ENCODE assay signal across 8 cellular contexts in the genomic region with DNA sequence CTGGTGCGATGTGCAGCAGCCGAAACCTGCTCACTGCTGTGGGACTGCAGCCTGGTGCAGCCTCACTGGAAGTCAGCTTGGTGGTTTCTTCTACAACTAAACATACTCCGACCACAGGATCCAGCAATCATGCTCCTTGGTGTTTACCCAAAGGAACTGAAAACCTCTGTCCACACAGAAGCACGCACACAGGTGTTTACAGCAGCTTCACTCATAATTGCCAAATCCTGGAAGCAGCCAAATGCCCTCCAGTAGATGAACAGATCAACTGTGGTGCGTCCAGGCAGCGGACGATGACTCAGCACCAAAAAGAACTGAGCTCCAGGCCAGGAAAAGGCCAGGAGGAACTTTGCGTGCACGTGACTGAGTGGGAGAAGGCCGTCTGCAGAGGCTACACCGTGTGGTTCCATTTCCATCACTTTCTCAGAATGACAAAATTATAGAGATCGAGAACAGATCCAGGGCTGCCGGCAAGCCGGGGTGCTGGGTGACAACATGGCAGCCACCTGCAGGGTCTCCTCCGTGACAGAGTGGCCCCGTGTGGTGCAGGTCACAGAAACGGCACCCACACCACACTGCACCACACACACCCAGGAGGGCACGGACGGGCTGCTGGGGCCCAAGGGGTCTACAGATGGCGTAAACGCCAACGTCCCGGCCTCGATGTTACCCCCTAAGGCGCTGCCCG. TPM values are rescaled to one million over a fixed set of nuclear protein-coding genes. Genes with fewer than 3 reads are reported as not detected.
A peak's percentile ranks its signal among the peaks of the same experiment; 100 is the strongest.
DNase-seq lines count a peak whose midpoint lies in the region; ATAC-seq, FAIRE-seq and TF ChIP-seq lines count a peak whose summit lies in the region.

No MANE protein-coding gene starts in this region.

- POLR2A ChIA-PET in endothelial cell of umbilical vein (lab: Charles Lee) (interaction anchor here (0.6 kb wide), 1 partner anchor 18 kb away, joined by 6 read pairs; no protein-coding TSS in a partner anchor), A673 (lab: Charles Lee; ENCODE audit: low non-redundant PET) (no interaction called here)

- H3K9me3 ChIP-seq in endothelial cell of umbilical vein (replicated peaks; ENCODE audit: control insufficient read depth, insufficient read depth, low read length) (no peaks in the 10 kb centered on the region), pancreas (no peaks in the 10 kb centered on the region), A673 (ENCODE audit: low read depth, low read length, poor library complexity, severe bottlenecking) (no peaks in the 10 kb centered on the region)

- CTCF ChIA-PET in endothelial cell of umbilical vein (lab: Charles Lee): interaction anchor here (1.2 to 1.7 kb wide), 3 partner anchors 27 to 59 kb away, joined by 4 to 7 read pairs (median 6); a partner anchor contains a TSS
- CTCF ChIA-PET in A673 (lab: Charles Lee): interaction anchor here (0.6 kb wide), 1 partner anchor 23 kb away, joined by 5 read pairs; no protein-coding TSS in a partner anchor

- H3K36me3 ChIP-seq in endothelial cell of umbilical vein (ENCODE audit: control insufficient read depth in 2 of 2, extremely low read depth in 1 of 2, insufficient read depth in 2 of 2, low read length in 2 of 2) (no peaks in the 10 kb centered on the region), pancreas (no peaks in the 10 kb centered on the region), A673 (ENCODE audit: insufficient read depth, low read length, poor library complexity, severe bottlenecking) (no peaks in the 10 kb centered on the region)

- H3K27ac ChIP-seq in endothelial cell of umbilical vein (ENCODE audit: insufficient read depth, low read depth, low read length): no peak overlapping the region
- H3K27ac ChIP-seq in pancreas: no peak overlapping the region
- H3K27ac ChIP-seq in A673 (ENCODE audit: low read depth, low read length, poor library complexity, severe bottlenecking): no peak overlapping the region

- no peaks in the 10 kb centered on the region for H4K20me1 ChIP-seq in endothelial cell of umbilical vein (replicated peaks; ENCODE audit: control insufficient read depth, extremely low read depth, insufficient read depth, low read length)

- TF ChIP-seq CTCF in endothelial cell of umbilical vein (IDR thresholded peaks at IDR 0.05; ENCODE audit: extremely low read depth in 1 of 2, insufficient read depth in 1 of 2, low read depth in 1 of 2, low read length in 2 of 2): no peak
- no peak for TF ChIP-seq CTCF in pancreas (IDR thresholded peaks at IDR 0.05)
- no peak for TF ChIP-seq CTCF in A673 (conservative IDR thresholded peaks at IDR 0.05; ENCODE audit: low read depth, low read length)

- H3K4me3 ChIP-seq in endothelial cell of umbilical vein (replicated peaks in 1 of 3; ENCODE audit: insufficient read depth in 1 of 3, low read depth in 1 of 3, low read length in 3 of 3) (no peak overlapping the region), pancreas (no peak overlapping the region), A673 (ENCODE audit: low read depth, low read length, poor library complexity, severe bottlenecking) (no peak overlapping the region)

- TF ChIP-seq POLR2A in endothelial cell of umbilical vein (IDR thresholded peaks at IDR 0.05; ENCODE audit: low read depth, low read length): no peak

- H2AFZ ChIP-seq in endothelial cell of umbilical vein (ENCODE audit: low read depth, low read length): peak overlapping the region; percentile 73

- BruUV-seq in endothelial cell of umbilical vein (replicated peaks; lab: Mats Ljungman, UMichigan) (no TSS peak), A673 (replicated peaks; lab: Mats Ljungman, UMichigan) (no TSS peak)

- peak; percentile 47 for DNase-seq in GM04504 (ENCODE audit: low read depth)
- peak; percentile 53 for DNase-seq in NOMO-1 treated with dmso at 0.1 percent for 144 hours (lab: John Stamatoyannopoulos, UW; ENCODE audit: unreplicated experiment)
- DNase-seq in endothelial cell of umbilical vein (ENCODE audit: low read depth, low spot score): peak; percentile 47
- peak in 3 of 6 donors; percentile 24 to 50 (median 44) for DNase-seq in pancreas
- DNase-seq in superior temporal gyrus (ENCODE audit: extremely low spot score): no peak
- DNase-seq in A673 (ENCODE audit: low spot score): no peak

- intact Hi-C loops in endothelial cell of umbilical vein (cut with micrococcal nuclease) (no loop called here), pancreas (cut with DNase I) (no loop called here), A673 (cut with micrococcal nuclease; ENCODE audit: unreplicated experiment) (no loop called here)

- H3K4me2 ChIP-seq in endothelial cell of umbilical vein (ENCODE audit: insufficient read depth, low read length): no peak overlapping the region

- H3K4me1 ChIP-seq in endothelial cell of umbilical vein (ENCODE audit: control insufficient read depth, extremely low read depth, insufficient read depth, low read length) (peaks cover 6% of the 10 kb centered on the region), pancreas (no peaks in the 10 kb centered on the region), A673 (ENCODE audit: insufficient read depth, low read length, poor library complexity, severe bottlenecking) (no peaks in the 10 kb centered on the region)

- H3K27me3 ChIP-seq in endothelial cell of umbilical vein (ENCODE audit: control insufficient read depth in 2 of 2, insufficient read depth in 2 of 2, low read length in 2 of 2) (no peaks in the 10 kb centered on the region), pancreas (no peaks in the 10 kb centered on the region), A673 (replicated peaks; ENCODE audit: insufficient read depth, low read depth, low read length, poor library complexity) (no peaks in the 10 kb centered on the region)

- FAIRE-seq in endothelial cell of umbilical vein (lab: Jason Lieb, UNC) (peak; percentile 80), pancreas (lab: Jason Lieb, UNC) (no peak)

- dilution Hi-C loops in endothelial cell of umbilical vein (cut with MboI; ENCODE audit: extremely low pct_ligation_motif_present, low sequenced_read_pairs): no loop called here

- peak in 3 of 4 donors; percentile 26 to 75 (median 71) for ATAC-seq in pancreas
- no peak for ATAC-seq in GM19395 (IDR thresholded peaks at IDR 0.05; ENCODE audit: unreplicated experiment)
- ATAC-seq in GM18909 (IDR thresholded peaks at IDR 0.05; ENCODE audit: poor library complexity, unreplicated experiment): no peak

- no peaks in the 10 kb centered on the region for H3K79me2 ChIP-seq in endothelial cell of umbilical vein (ENCODE audit: control insufficient read depth, insufficient read depth, low read length)

- H3K9ac ChIP-seq in endothelial cell of umbilical vein (replicated peaks; ENCODE audit: extremely low read depth, insufficient read depth, low read length): no peak overlapping the region

- WGBS in pancreas, 2 donors: 83 to 87% methylated on average over 26 of the region's 26 CpGs

- no peaks in the 10 kb centered on the region for H3K9me1 ChIP-seq in endothelial cell of umbilical vein (replicated peaks; ENCODE audit: control insufficient read depth, extremely low read depth, insufficient read depth, low read length)

RNA-seq across cellular contexts. Expression of a gene that starts 23.1 kb away (rescaled TPM):
- 43.3 and 45.4 TPM in 2 replicates for total RNA-seq in endothelial cell of umbilical vein
- polyA plus RNA-seq in endothelial cell of umbilical vein: 53.7 and 66.9 TPM in 2 replicates
- polyA plus RNA-seq in endothelial cell of umbilical vein (2011; cell fraction: cytosol; rRNA removed): 31.4 and 40.5 TPM in 2 replicates
- 152 and 169 TPM in 2 replicates for polyA plus RNA-seq in endothelial cell of umbilical vein (2011; cell fraction: nucleus; rRNA removed)
- 46.1 and 63.1 TPM in 2 replicates for polyA plus RNA-seq in endothelial cell of umbilical vein (2012)
- polyA minus RNA-seq in endothelial cell of umbilical vein: 18.8 and 27.5 TPM in 2 replicates
- 31.5 TPM for polyA minus RNA-seq in endothelial cell of umbilical vein (2011; cell fraction: cytosol; rRNA and poly(A)+ RNA removed)
- 23.9 and 33.3 TPM in 2 replicates for polyA minus RNA-seq in endothelial cell of umbilical vein (2011; cell fraction: nucleus; rRNA and poly(A)+ RNA removed)
- 10 to 100 TPM; 22.0 to 34.4 (median 26.3) TPM for total RNA-seq in pancreas
- 10 to 100 TPM; 68.6 to 81.0 TPM for polyA plus RNA-seq in pancreas
- total RNA-seq in A673 (2021): 52.7 and 54.9 TPM in 2 replicates

RNA-seq across cellular contexts. Expression of a gene that starts 41.1 kb away (rescaled TPM):
- total RNA-seq in endothelial cell of umbilical vein (0.42 and 0.51 TPM in 2 replicates), pancreas (1 to 10 TPM in 5 of 6 donors, under 1 TPM in 1; 0.98 to 3.8 (median 1.3) TPM), A673 (2021) (not detected in 2 replicates)
- polyA plus RNA-seq in endothelial cell of umbilical vein (0.44 and 0.45 TPM in 2 replicates), pancreas (1 to 10 TPM; 3.9 to 4.7 TPM)
- 0.14 and 0.21 TPM in 2 replicates for polyA plus RNA-seq in endothelial cell of umbilical vein (2011; cell fraction: cytosol; rRNA removed)
- polyA plus RNA-seq in endothelial cell of umbilical vein (2011; cell fraction: nucleus; rRNA removed): 2.5 and 3.6 TPM in 2 replicates
- 0.12 and 0.14 TPM in 2 replicates for polyA plus RNA-seq in endothelial cell of umbilical vein (2012)
- not detected in 2 replicates for polyA minus RNA-seq in endothelial cell of umbilical vein
- not detected for polyA minus RNA-seq in endothelial cell of umbilical vein (2011; cell fraction: cytosol; rRNA and poly(A)+ RNA removed)
- 0.24 TPM in 1 of 2 replicates, not detected in the other for polyA minus RNA-seq in endothelial cell of umbilical vein (2011; cell fraction: nucleus; rRNA and poly(A)+ RNA removed)

RNA-seq across cellular contexts. Expression of a gene that starts 59.0 kb away (rescaled TPM):
- total RNA-seq in endothelial cell of umbilical vein: 0.91 and 1.3 TPM in 2 replicates
- 0.40 and 0.51 TPM in 2 replicates for polyA plus RNA-seq in endothelial cell of umbilical vein
- 0.20 TPM in 1 of 2 replicates, not detected in the other for polyA plus RNA-seq in endothelial cell of umbilical vein (2011; cell fraction: cytosol; rRNA removed)
- polyA plus RNA-seq in endothelial cell of umbilical vein (2011; cell fraction: nucleus; rRNA removed): 1.6 and 1.7 TPM in 2 replicates
- 0.13 and 0.52 TPM in 2 replicates for polyA plus RNA-seq in endothelial cell of umbilical vein (2012)
- 0.13 and 0.19 TPM in 2 replicates for polyA minus RNA-seq in endothelial cell of umbilical vein
- 1.8 TPM for polyA minus RNA-seq in endothelial cell of umbilical vein (2011; cell fraction: cytosol; rRNA and poly(A)+ RNA removed)
- polyA minus RNA-seq in endothelial cell of umbilical vein (2011; cell fraction: nucleus; rRNA and poly(A)+ RNA removed): 0.67 TPM in 1 of 2 replicates, not detected in the other
- total RNA-seq in pancreas: 10 to 100 TPM in 3 of 6 donors, 1 to 10 TPM in 3; 6.6 to 15.0 (median 10.0) TPM
- 10 to 100 TPM; 40.0 to 45.5 TPM for polyA plus RNA-seq in pancreas
- total RNA-seq in A673 (2021): 0.28 and 0.79 TPM in 2 replicates

RNA-seq across cellular contexts. Expression of a gene that starts 59.3 kb away (rescaled TPM):
- 26.6 and 30.3 TPM in 2 replicates for total RNA-seq in endothelial cell of umbilical vein
- polyA plus RNA-seq in endothelial cell of umbilical vein: 17.7 and 24.7 TPM in 2 replicates
- polyA plus RNA-seq in endothelial cell of umbilical vein (2011; cell fraction: cytosol; rRNA removed): 7.6 and 11.8 TPM in 2 replicates
- polyA plus RNA-seq in endothelial cell of umbilical vein (2011; cell fraction: nucleus; rRNA removed): 34.8 and 44.7 TPM in 2 replicates
- 12.4 and 21.6 TPM in 2 replicates for polyA plus RNA-seq in endothelial cell of umbilical vein (2012)
- 11.0 and 15.0 TPM in 2 replicates for polyA minus RNA-seq in endothelial cell of umbilical vein
- 4.9 TPM for polyA minus RNA-seq in endothelial cell of umbilical vein (2011; cell fraction: cytosol; rRNA and poly(A)+ RNA removed)
- 13.0 and 26.5 TPM in 2 replicates for polyA minus RNA-seq in endothelial cell of umbilical vein (2011; cell fraction: nucleus; rRNA and poly(A)+ RNA removed)
- 10 to 100 TPM in 3 of 6 donors, 1 to 10 TPM in 3; 8.1 to 16.5 (median 10.4) TPM for total RNA-seq in pancreas
- polyA plus RNA-seq in pancreas: 10 to 100 TPM; 43.1 to 57.3 TPM
- 6.3 and 9.4 TPM in 2 replicates for total RNA-seq in A673 (2021)

Comparison
In these comparisons a context has a peak if more than half of its experiments do, and no peak if none do; other contexts are left out.
1. DNase-seq: peak in GM04504 (single experiment), NOMO-1 treated with dmso at 0.1 percent for 144 hours (single experiment) and endothelial cell of umbilical vein (single experiment); none in superior temporal gyrus (single experiment) and A673 (single experiment).
2. ATAC-seq: peak in pancreas (3 of 4); none in GM19395 (single experiment) and GM18909 (single experiment).